19 cellular contexts compared by ENCODE assay signal in the genomic region with DNA sequence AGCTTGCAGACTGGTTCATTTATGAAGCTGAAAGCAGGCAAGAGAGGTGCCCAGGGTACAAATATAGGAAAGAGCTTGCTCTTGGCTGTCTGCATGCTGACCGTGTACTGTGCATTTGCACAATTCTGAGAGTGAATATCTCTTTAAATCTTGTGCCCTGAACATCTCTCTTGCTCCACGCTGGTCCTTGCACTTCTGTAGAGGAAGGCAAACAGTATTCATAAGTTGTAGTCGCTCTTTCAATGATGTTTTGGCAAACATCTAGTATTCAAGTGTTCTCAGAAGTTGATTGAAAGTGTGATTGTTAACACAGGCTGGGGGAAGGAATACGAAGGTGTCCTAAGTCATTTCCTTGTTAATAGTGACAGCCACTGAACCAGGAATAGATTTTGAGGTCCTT.
"Had no signal": no experiment of that assay in that cellular context is flagged by ENCODE, and none has a peak within 500 bp of the region (broad histone marks: within the 10 kb centered on the region; RNA-seq: fewer than 3 reads in every experiment).

No MANE protein-coding gene starts in this region.

- H3K9ac ChIP-seq: parathyroid adenoma had no signal

- H3K4me3 Mint-ChIP-seq: naive B cell; nephron; stimulated activated naive B cell treated with anti-CD40 and anti-IgM and Interleukin-4, amounts not matched to agents 10 μg/mL and 1 μg/mL and 100 μg/mL, for 72 hours; stimulated activated naive CD8-positive, alpha-beta T cell treated with anti-CD3 and anti-CD28 coated beads, Interleukin-15, amount 100 ng/mL, for 72 hours; type B pancreatic cell had no signal

- DNase-seq: effector CD8-positive, alpha-beta T cell; foreskin melanocyte; kidney glomerular epithelial cell; mesendoderm; naive B cell; occipital lobe; stimulated activated CD4-positive, alpha-beta T cell treated with anti-CD3 and anti-CD28 coated beads, Interleukin-2, amount 100 ng/mL, for 24 hours; stimulated activated CD4-positive, alpha-beta T cell treated with anti-CD3 and anti-CD28 coated beads, Interleukin-4, amount 100 ng/mL, for 4 hours; stimulated activated naive B cell treated with anti-CD40 and anti-IgM and Interleukin-4, amounts not matched to agents 10 μg/mL and 1 μg/mL and 100 μg/mL, for 72 hours; stimulated activated naive CD8-positive, alpha-beta T cell treated with anti-CD3 and anti-CD28 coated beads, Interleukin-15, amount 100 ng/mL, for 72 hours; uterus had no signal

- H3K4me1 ChIP-seq: parathyroid adenoma, prostate gland, uterus had no signal

- H3K9me3 Mint-ChIP-seq: nephron; stimulated activated naive B cell treated with anti-CD40 and anti-IgM and Interleukin-4, amounts not matched to agents 10 μg/mL and 1 μg/mL and 100 μg/mL, for 72 hours; stimulated activated naive CD8-positive, alpha-beta T cell treated with anti-CD3 and anti-CD28 coated beads, Interleukin-15, amount 100 ng/mL, for 72 hours; type B pancreatic cell had no signal

- H3K27me3 Mint-ChIP-seq: stimulated activated naive CD8-positive, alpha-beta T cell treated with anti-CD3 and anti-CD28 coated beads, Interleukin-15, amount 100 ng/mL, for 72 hours had no signal

- H3K27ac Mint-ChIP-seq: stimulated activated naive B cell treated with anti-CD40 and anti-IgM and Interleukin-4, amounts not matched to agents 10 μg/mL and 1 μg/mL and 100 μg/mL, for 72 hours; stimulated activated naive CD8-positive, alpha-beta T cell treated with anti-CD3 and anti-CD28 coated beads, Interleukin-15, amount 100 ng/mL, for 72 hours; type B pancreatic cell had no signal

- H3K27ac ChIP-seq: coronary artery, parathyroid adenoma, prostate gland, uterus had no signal

- H3K4me3 ChIP-seq: coronary artery, heart right ventricle, prostate gland, skin epidermis, uterus had no signal

- H3K27me3 ChIP-seq: heart right ventricle, uterus had no signal

- H3K4me1 Mint-ChIP-seq: naive B cell; stimulated activated naive CD8-positive, alpha-beta T cell treated with anti-CD3 and anti-CD28 coated beads, Interleukin-15, amount 100 ng/mL, for 72 hours had no signal

- H3K36me3 ChIP-seq: heart right ventricle, prostate gland, uterus had no signal

- FAIRE-seq: islet of Langerhans had no signal

- H3K9me3 ChIP-seq: heart right ventricle, prostate gland, uterus had no signal

- H3K36me3 Mint-ChIP-seq: naive B cell; stimulated activated naive B cell treated with anti-CD40 and anti-IgM and Interleukin-4, amounts not matched to agents 10 μg/mL and 1 μg/mL and 100 μg/mL, for 72 hours; type B pancreatic cell had no signal
